8 cellular contexts compared by ENCODE assay signal in genomic region chr10:5666324-5667220, GRCh38. TPM values are rescaled to one million over a fixed set of nuclear protein-coding genes. Genes with fewer than 3 reads are reported as not detected.
DNase-seq lines count a peak whose midpoint lies in the region; ATAC-seq and TF ChIP-seq lines count a peak whose summit lies in the region.

ASB13 (minus strand) TSS chr10:5666595; CDS start chr10:5666551, 44 bp downstream.

- ATAC-seq in GM21786 (IDR thresholded peaks at IDR 0.05; ENCODE audit: unreplicated experiment): peak; percentile 58
- ATAC-seq in GM19328 (IDR thresholded peaks at IDR 0.05; ENCODE audit: unreplicated experiment): no peak

- 6 to 11% methylated on average over 53 to 87 of the region's 87 CpGs for WGBS in endodermal cell (ENCODE audit: insufficient coverage in 1 of 2, insufficient read length in 1 of 2), 2 experiments
- WGBS in mesendoderm (ENCODE audit: extremely low coverage, insufficient coverage, low lambda C conversion rate): no CpG with 5 or more reads among the region's 87 CpGs

- no peaks in the 10 kb centered on the region for H3K36me3 Mint-ChIP-seq in endodermal cell (ENCODE audit: low read depth)

- H3K18ac ChIP-seq in mesendoderm (ENCODE audit: low read length): no peak within 1 kb of the TSS

- no peak within 1 kb of the TSS for H2AK5ac ChIP-seq in mesendoderm (ENCODE audit: low read length)

- H3K4me3 ChIP-seq in endodermal cell (ENCODE audit: low read length) (peak within 1 kb of the TSS; percentile 90), mesendoderm (ENCODE audit: low read length) (peak within 1 kb of the TSS; percentile 78)

- peaks cover 10% of the 10 kb centered on the region for H3K27me3 Mint-ChIP-seq in endodermal cell (ENCODE audit: insufficient read depth)

- H2BK120ac ChIP-seq in mesendoderm (ENCODE audit: low read depth, low read length): no peak within 1 kb of the TSS

- H4K8ac ChIP-seq in mesendoderm (ENCODE audit: low read depth, low read length): no peak within 1 kb of the TSS

- H3K36me3 ChIP-seq in endodermal cell (ENCODE audit: control insufficient read depth, insufficient read depth, low read length): no peaks in the 10 kb centered on the region
- no peaks in the 10 kb centered on the region for H3K36me3 ChIP-seq in mesendoderm (ENCODE audit: control insufficient read depth, insufficient read depth, low read length)

- peak within 1 kb of the TSS; percentile 75 for H3K4me3 Mint-ChIP-seq in endodermal cell

- H3K4ac ChIP-seq in mesendoderm (ENCODE audit: low read depth, low read length): no peak within 1 kb of the TSS

- H2BK5ac ChIP-seq in mesendoderm (ENCODE audit: low read length): no peak within 1 kb of the TSS

- peak within 1 kb of the TSS; percentile 96 for H3K56ac ChIP-seq in mesendoderm (ENCODE audit: low read length)

- peaks cover 13% of the 10 kb centered on the region for H3K4me1 Mint-ChIP-seq in endodermal cell

- no peaks in the 10 kb centered on the region for H3K9me3 Mint-ChIP-seq in endodermal cell

- H3K4me1 ChIP-seq in endodermal cell (ENCODE audit: control insufficient read depth, insufficient read depth, low read length) (no peaks in the 10 kb centered on the region), mesendoderm (ENCODE audit: control insufficient read depth, low read depth, low read length) (peaks cover 2% of the 10 kb centered on the region)

- H3K4me2 ChIP-seq in mesendoderm (ENCODE audit: low read length): peak within 1 kb of the TSS; percentile 99

- H3K79me1 ChIP-seq in mesendoderm (ENCODE audit: low read length): peaks cover 2% of the 10 kb centered on the region

- H3K27ac ChIP-seq in endodermal cell (ENCODE audit: low read depth, low read length) (no peak within 1 kb of the TSS), mesendoderm (ENCODE audit: low read depth, low read length) (no peak within 1 kb of the TSS)

- H3K9ac ChIP-seq in endodermal cell (ENCODE audit: extremely low read depth, low read length, poor library complexity, severe bottlenecking) (peak within 1 kb of the TSS; percentile 59), mesendoderm (ENCODE audit: low read length) (peak within 1 kb of the TSS; percentile 83)

- no peaks in the 10 kb centered on the region for H3K79me2 ChIP-seq in mesendoderm (ENCODE audit: control insufficient read depth, insufficient read depth, low read length)

- peak; percentile 29 for TF ChIP-seq CTCF in endodermal cell (conservative IDR thresholded peaks at IDR 0.05)

- H3K27me3 ChIP-seq in endodermal cell (ENCODE audit: control insufficient read depth, insufficient read depth, low read length, poor library complexity, severe bottlenecking): no peaks in the 10 kb centered on the region
- no peaks in the 10 kb centered on the region for H3K27me3 ChIP-seq in mesendoderm (ENCODE audit: insufficient read depth, low read length, poor library complexity)

- peak within 1 kb of the TSS; percentile 80 for H3K23ac ChIP-seq in mesendoderm (ENCODE audit: low read length)

- H3K9me3 ChIP-seq in endodermal cell (ENCODE audit: control insufficient read depth, low read length): no peaks in the 10 kb centered on the region

- H3K27ac Mint-ChIP-seq in endodermal cell: peak within 1 kb of the TSS; percentile 53

- peak; percentile 48 for DNase-seq in DMS114 treated with DMSO at 0.1 percent for 48 hours (lab: John Stamatoyannopoulos, UW; ENCODE audit: unreplicated experiment)
- DNase-seq in MV-4-11 (lab: John Stamatoyannopoulos, UW): peak; percentile 37
- peak; percentile 52 to 55 for DNase-seq in activated CD4-positive, alpha-beta T cell treated with anti-CD3 and anti-CD28 coated beads, Interleukin-2, amount 50 U/mL, for 48 hours
- peak; percentile 88 for DNase-seq in endodermal cell
- peak; percentile 70 for DNase-seq in mesendoderm
- peak; percentile 24 for DNase-seq in stimulated activated CD8-positive, alpha-beta memory T cell treated with anti-CD3 and anti-CD28 coated beads, Interleukin-4, amount 100 ng/mL, for 24 hours (ENCODE audit: low read depth)

- H4K5ac ChIP-seq in mesendoderm (ENCODE audit: low read length): no peak within 1 kb of the TSS

- H2BK15ac ChIP-seq in mesendoderm (replicated peaks; ENCODE audit: low read depth): no peak within 1 kb of the TSS

RNA-seq across cellular contexts. Expression of gene ASB13, which starts in this region (rescaled TPM):
- total RNA-seq in endodermal cell: 10 to 100 TPM; 12.8 to 13.5 TPM
- polyA plus RNA-seq in endodermal cell (2013, experiment 1 of 2): 8.4 TPM
- polyA plus RNA-seq in endodermal cell (2013, experiment 2 of 2): 10.6 TPM
- 4.8 TPM for polyA plus RNA-seq in mesendoderm (2013, experiment 1 of 2)
- 4.4 TPM for polyA plus RNA-seq in mesendoderm (2013, experiment 2 of 2)

Comparison
In these comparisons a context has a peak if more than half of its experiments do, and no peak if none do; other contexts are left out.
1. DNase-seq: peak in every context shown above with its lines; median percentile 88 in endodermal cell; 70 in mesendoderm; 54 in activated CD4-positive, alpha-beta T cell treated with anti-CD3 and anti-CD28 coated beads, Interleukin-2, amount 50 U/mL, for 48 hours; 48 in DMS114 treated with DMSO at 0.1 percent for 48 hours; 37 in MV-4-11; 24 in stimulated activated CD8-positive, alpha-beta memory T cell treated with anti-CD3 and anti-CD28 coated beads, Interleukin-4, amount 100 ng/mL, for 24 hours.